ENCODE assay signal across 9 cellular contexts in genomic region chr22:38353142-38353629, GRCh38. TPM values are rescaled to one million over a fixed set of nuclear protein-coding genes. Genes with fewer than 3 reads are reported as not detected.
DNase-seq lines count a peak whose midpoint lies in the region; ATAC-seq and TF ChIP-seq lines count a peak whose summit lies in the region.
"Had no signal": no experiment of that assay in that cellular context is flagged by ENCODE, and none has a peak within 500 bp of the region (broad histone marks: within the 10 kb centered on the region; RNA-seq: fewer than 3 reads in every experiment).

No MANE protein-coding gene starts in this region.

- ATAC-seq in heart left ventricle: peak in 3 of 4 donors; percentile 65 to 81 (median 81)
- no peak for ATAC-seq in GM18502 (IDR thresholded peaks at IDR 0.05; ENCODE audit: poor library complexity, unreplicated experiment)
- ATAC-seq in GM21723 (IDR thresholded peaks at IDR 0.05; ENCODE audit: unreplicated experiment): no peak

- H3K4me3 ChIP-seq in HFF-Myc (replicated peaks; ENCODE audit: low read depth, low read length) (no peak overlapping the region), heart left ventricle (no peak overlapping the region), retinal pigment epithelial cell (ENCODE audit: low read length) (no peak overlapping the region)

- peaks cover 0 to 48% (median 17%) of the 10 kb centered on the region in 9 donors for H3K36me3 ChIP-seq in heart left ventricle

- no peak overlapping the region for H3K4me3 Mint-ChIP-seq in activated naive CD4-positive, alpha-beta T cell treated with anti-CD3 and anti-CD28 coated beads, Interleukin-2, amount 50 U/mL, for 24 hours
- H3K4me3 Mint-ChIP-seq: T-helper 1 cell treated with Interleukin-12 subunit alpha and Interleukin-12 subunit beta and Interleukin-4 antibody, amounts not matched to agents 30 μg/mL and 1 μg/mL, for 36 hours had no signal

- H3K27ac Mint-ChIP-seq in activated naive CD4-positive, alpha-beta T cell treated with anti-CD3 and anti-CD28 coated beads, Interleukin-2, amount 50 U/mL, for 24 hours: peak overlapping the region; percentile 65
- H3K27ac Mint-ChIP-seq: T-helper 1 cell treated with Interleukin-12 subunit alpha and Interleukin-12 subunit beta and Interleukin-4 antibody, amounts not matched to agents 30 μg/mL and 1 μg/mL, for 36 hours had no signal

- DNase-seq in COLO829 (ENCODE audit: low spot score) (peak; percentile 57), HFF-Myc (ENCODE audit: extremely low read depth, low read depth) (no peak), SKM-1 (lab: John Stamatoyannopoulos, UW; ENCODE audit: unreplicated experiment) (peak; percentile 7), heart left ventricle (peak; percentile 63 to 88 (median 69)), retinal pigment epithelial cell (ENCODE audit: low read depth) (no peak)

- H3K27ac ChIP-seq in heart left ventricle: peak overlapping the region in 4 of 12 donors; percentile 21 to 60 (median 24)

- H3K36me3 Mint-ChIP-seq in activated naive CD4-positive, alpha-beta T cell treated with anti-CD3 and anti-CD28 coated beads, Interleukin-2, amount 50 U/mL, for 24 hours: no peaks in the 10 kb centered on the region

- H3K27me3 Mint-ChIP-seq in activated naive CD4-positive, alpha-beta T cell treated with anti-CD3 and anti-CD28 coated beads, Interleukin-2, amount 50 U/mL, for 24 hours: no peaks in the 10 kb centered on the region

- peaks cover 0 to 11% (median 4%) of the 10 kb centered on the region in 12 donors for H3K4me1 ChIP-seq in heart left ventricle

- intact Hi-C loops in heart left ventricle (cut with DNase I): loop anchor here in 8 of 10 donors (1.0 to 10.0 kb wide), 9 partner anchors 48 to 301 kb away; partner anchors contain the start of genes PICK1 (in 3 of the 8) and BAIAP2L2 (in 1 of the 8)

- peak; percentile 96 for TF ChIP-seq CTCF in HFF-Myc (IDR thresholded peaks at IDR 0.05; ENCODE audit: low read depth, low read length, missing control alignments)
- peak; percentile 97 to 100 (median 99) for TF ChIP-seq CTCF in heart left ventricle (IDR thresholded peaks at IDR 0.05)
- TF ChIP-seq CTCF in retinal pigment epithelial cell (conservative IDR thresholded peaks at IDR 0.05; ENCODE audit: low read depth, low read length): peak; percentile 77

- no peaks in the 10 kb centered on the region for H3K9me3 ChIP-seq in heart left ventricle

- TF ChIP-seq POLR2A in heart left ventricle (IDR thresholded peaks at IDR 0.05): no peak

- H3K27me3 ChIP-seq in heart left ventricle: no peaks in the 10 kb centered on the region

- no peaks in the 10 kb centered on the region for H3K4me1 Mint-ChIP-seq in activated naive CD4-positive, alpha-beta T cell treated with anti-CD3 and anti-CD28 coated beads, Interleukin-2, amount 50 U/mL, for 24 hours

- no peaks in the 10 kb centered on the region for H3K9me3 Mint-ChIP-seq in activated naive CD4-positive, alpha-beta T cell treated with anti-CD3 and anti-CD28 coated beads, Interleukin-2, amount 50 U/mL, for 24 hours
- H3K9me3 Mint-ChIP-seq: T-helper 1 cell treated with Interleukin-12 subunit alpha and Interleukin-12 subunit beta and Interleukin-4 antibody, amounts not matched to agents 30 μg/mL and 1 μg/mL, for 36 hours had no signal

- WGBS in heart left ventricle, 4 donors: 23 to 47% (median 28%) methylated on average over 8 to 33 of the region's 33 CpGs

RNA-seq across cellular contexts. Expression of gene CSNK1E, which starts 36.0 kb away (rescaled TPM):
- 100 to 1,000 TPM in 1 of 9 donors, 10 to 100 TPM in 8; 59.7 to 117 (median 72.6) TPM for total RNA-seq in heart left ventricle
- 100 to 1,000 TPM in 1 of 2 donors, 10 to 100 TPM in 1; 64.8 to 125 TPM for polyA plus RNA-seq in heart left ventricle

Comparison
In these comparisons a context has a peak if more than half of its experiments do, and no peak if none do; other contexts are left out.
1. DNase-seq: peak in COLO829 (single experiment), SKM-1 (single experiment) and heart left ventricle (5 of 5); none in HFF-Myc (single experiment) and retinal pigment epithelial cell (single experiment).
2. ATAC-seq: peak in heart left ventricle (3 of 4); none in GM18502 (single experiment) and GM21723 (single experiment).
3. Peak in every context shown above with its lines, with median percentiles within 50 percentile points of each other: CTCF ChIP-seq.